Comparison of ENCODE assay signal across 1 cellular context in genomic region chr2:166197446-166197845, GRCh38.
TF ChIP-seq lines count a peak whose summit lies in the region.

No MANE protein-coding gene starts in this region.

TF ChIP-seq in K562, 482 proteins besides CTCF, POLR2A, EP300 and RAD21 (continued from another document):
- TF ChIP-seq CHD1 (IDR thresholded peaks at IDR 0.05; ENCODE audit: low read length): no peak
